8 cellular contexts compared by ENCODE assay signal in the genomic region with DNA sequence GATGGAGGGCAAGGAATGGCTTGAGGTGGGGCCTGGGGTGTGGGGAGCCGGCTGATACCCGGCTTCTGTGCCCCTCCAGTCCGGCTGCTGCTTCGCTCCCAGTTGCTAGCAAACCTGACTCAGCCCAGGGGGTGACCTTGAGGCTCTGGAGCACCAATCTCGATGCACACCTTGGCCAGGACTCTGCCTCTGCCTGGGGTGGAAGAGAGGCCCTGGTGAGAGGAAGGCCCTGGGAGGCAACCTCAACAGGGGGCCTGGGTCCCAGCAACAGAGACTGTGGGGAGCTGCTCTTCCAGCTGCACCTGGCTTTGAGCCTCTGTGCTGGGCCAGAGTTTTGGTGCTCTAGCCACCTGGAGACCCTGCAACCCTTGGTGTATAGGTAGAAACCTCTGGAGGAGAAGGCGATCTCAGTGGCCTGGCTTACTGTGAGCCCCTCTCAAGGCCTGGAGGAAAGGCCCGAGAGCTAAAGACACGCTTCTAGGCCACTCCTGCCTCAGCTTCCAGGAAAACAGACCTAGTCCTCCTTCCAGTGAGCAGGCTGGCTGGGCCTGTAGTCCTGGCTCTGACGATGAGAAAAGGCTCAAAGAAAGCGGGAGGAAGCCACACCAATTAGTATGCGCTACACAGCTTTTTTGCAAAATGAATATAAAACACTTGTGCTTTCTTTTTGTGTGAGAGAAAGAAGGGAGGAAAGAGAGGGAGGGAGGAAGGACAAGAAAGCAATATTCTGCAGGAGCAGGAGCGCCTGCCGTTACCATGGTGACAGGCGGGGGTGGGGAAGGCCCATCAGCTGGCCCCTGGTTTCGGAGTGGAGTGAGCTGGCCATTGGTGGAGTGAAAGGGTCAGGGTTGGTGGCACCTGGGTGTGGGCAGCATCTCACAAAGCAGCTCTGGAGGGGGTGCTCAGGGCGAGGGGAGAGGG. TPM values are rescaled to one million over a fixed set of nuclear protein-coding genes. Genes with fewer than 3 reads are reported as not detected.
DNase-seq lines count a peak whose midpoint lies in the region; ATAC-seq, FAIRE-seq and TF ChIP-seq lines count a peak whose summit lies in the region.

No MANE protein-coding gene starts in this region.

- no peaks in the 10 kb centered on the region for H3K36me3 ChIP-seq in neural cell (ENCODE audit: insufficient read depth, low read length)

- no peaks in the 10 kb centered on the region for H3K9me3 ChIP-seq in A549
- H3K9me3 ChIP-seq in neural cell (ENCODE audit: low read length): no peaks in the 10 kb centered on the region

- no peaks in the 10 kb centered on the region for H3K79me2 ChIP-seq in neural cell (replicated peaks; ENCODE audit: insufficient read depth, low read length)

- TF ChIP-seq RAD21 in A549 (conservative IDR thresholded peaks at IDR 0.05 in 1 of 2, IDR thresholded peaks at IDR 0.05 in 1 of 2) (no peak), neural cell (conservative IDR thresholded peaks at IDR 0.05) (no peak)

- no peaks in the 10 kb centered on the region for H3K9me2 ChIP-seq in neural cell (ENCODE audit: insufficient read depth, low read length)

- DNase-seq in A549 (ENCODE audit: low read depth in 1 of 2, low spot score in 1 of 2) (no peak), NB4 (ENCODE audit: low read depth) (peak; percentile 74), epithelial cell of prostate (ENCODE audit: low read depth, low spot score) (no peak), activated gamma-delta T cell (lab: John Stamatoyannopoulos, UW) (no peak), H4 (ENCODE audit: low spot score) (no peak), OCI-M1 (lab: John Stamatoyannopoulos, UW) (no peak)
- DNase-seq in effector CD4-positive, alpha-beta T cell: no peak

- no peak overlapping the region for H3K4me3 ChIP-seq in A549
- peak overlapping the region; percentile 79 for H3K4me3 ChIP-seq in NB4 (ENCODE audit: low read depth, low read length)
- no peak overlapping the region for H3K4me3 ChIP-seq in neural cell (ENCODE audit: low read length)

- H3K4me2 ChIP-seq in A549 (peak overlapping the region; percentile 28; the same call in 2 of the 3 replicates), neural cell (ENCODE audit: low read length) (no peak overlapping the region)

- H4K20me1 ChIP-seq in neural cell (ENCODE audit: insufficient read depth): no peaks in the 10 kb centered on the region

- TF ChIP-seq CTCF in A549 (IDR thresholded peaks at IDR 0.05) (no peak), NB4 (IDR thresholded peaks at IDR 0.05; ENCODE audit: low read depth, low read length) (no peak), neural cell (IDR thresholded peaks at IDR 0.05; ENCODE audit: poor library complexity, severe bottlenecking) (no peak)

- peaks cover 81% of the 10 kb centered on the region for H3K4me1 ChIP-seq in A549

- H2AFZ ChIP-seq in neural cell (ENCODE audit: low read depth, low read length): no peak overlapping the region

- no peak for FAIRE-seq in A549 (lab: Jason Lieb, UNC)

- H3K27ac ChIP-seq in A549 (peak overlapping the region; percentile 51 to 94; a peak in 5 of 6 replicates), epithelial cell of prostate (peak overlapping the region; percentile 72), neural cell (ENCODE audit: low read length) (peak overlapping the region; percentile 49)

- WGBS in A549 (ENCODE audit: missing lambda C conversion rate): 91% methylated on average over 14 of the region's 16 CpGs

- no peak for TF ChIP-seq POLR2A in A549 (IDR thresholded peaks at IDR 0.05; ENCODE audit: low read length)
- TF ChIP-seq POLR2A in NB4 (IDR thresholded peaks at IDR 0.05; ENCODE audit: extremely low read depth, insufficient read length): no peak

- ATAC-seq in A549: no peak

- H3K9ac ChIP-seq in neural cell (ENCODE audit: low read length): peak overlapping the region; percentile 44

- H3F3A ChIP-seq in neural cell (ENCODE audit: insufficient read depth, low read length, poor library complexity, severe bottlenecking): no peaks in the 10 kb centered on the region

- POLR2A ChIA-PET in A549 (lab: Yijun Ruan, JAX): no interaction called here

- TF ChIP-seq EP300 in A549 (IDR thresholded peaks at IDR 0.05) (no peak), neural cell (conservative IDR thresholded peaks at IDR 0.05; ENCODE audit: poor library complexity, severe bottlenecking) (no peak)

- CTCF ChIA-PET in A549 (lab: Yijun Ruan, JAX): interaction anchor here (0.6 to 6.8 kb wide), 10 partner anchors 11 to 1117 kb away, joined by 3 to 64 read pairs (median 4); no protein-coding TSS in a partner anchor

- H3K27me3 ChIP-seq in neural cell (ENCODE audit: insufficient read depth, low read depth, low read length): no peaks in the 10 kb centered on the region

TF ChIP-seq in A549, 52 proteins besides CTCF, POLR2A, EP300 and RAD21:
- no peak for TF ChIP-seq PHF8 (IDR thresholded peaks at IDR 0.05; ENCODE audit: borderline replicate concordance, low read depth)
- TF ChIP-seq, protein P1, sequence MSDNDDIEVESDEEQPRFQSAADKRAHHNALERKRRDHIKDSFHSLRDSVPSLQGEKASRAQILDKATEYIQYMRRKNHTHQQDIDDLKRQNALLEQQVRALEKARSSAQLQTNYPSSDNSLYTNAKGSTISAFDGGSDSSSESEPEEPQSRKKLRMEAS (IDR thresholded peaks at IDR 0.05): no peak
- no peak for TF ChIP-seq FOSB (CRISPR knock-in tag; IDR thresholded peaks at IDR 0.05)
- TF ChIP-seq USF2 (IDR thresholded peaks at IDR 0.05): no peak
- TF ChIP-seq, protein P2, sequence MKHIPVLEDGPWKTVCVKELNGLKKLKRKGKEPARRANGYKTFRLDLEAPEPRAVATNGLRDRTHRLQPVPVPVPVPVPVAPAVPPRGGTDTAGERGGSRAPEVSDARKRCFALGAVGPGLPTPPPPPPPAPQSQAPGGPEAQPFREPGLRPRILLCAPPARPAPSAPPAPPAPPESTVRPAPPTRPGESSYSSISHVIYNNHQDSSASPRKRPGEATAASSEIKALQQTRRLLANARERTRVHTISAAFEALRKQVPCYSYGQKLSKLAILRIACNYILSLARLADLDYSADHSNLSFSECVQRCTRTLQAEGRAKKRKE (CRISPR knock-in tag; IDR thresholded peaks at IDR 0.05; ENCODE audit: low read depth): no peak
- no peak for TF ChIP-seq ESRRA (IDR thresholded peaks at IDR 0.05; ENCODE audit: borderline replicate concordance, low read length)
- TF ChIP-seq EHF (CRISPR knock-in tag; IDR thresholded peaks at IDR 0.05): no peak
- no peak for TF ChIP-seq NR3C1 (IDR thresholded peaks at IDR 0.05)

TF ChIP-seq in neural cell, 6 proteins besides CTCF, POLR2A, EP300 and RAD21:
- TF ChIP-seq POLR2AphosphoS5 (IDR thresholded peaks at IDR 0.05) (no peak), TAF1 (IDR thresholded peaks at IDR 0.05; ENCODE audit: low read depth) (no peak), EZH2 (IDR thresholded peaks at IDR 0.05; ENCODE audit: borderline replicate concordance, insufficient read depth, low read length, poor library complexity, severe bottlenecking) (no peak), SMC3 (conservative IDR thresholded peaks at IDR 0.05; ENCODE audit: poor library complexity) (no peak)
- TF ChIP-seq, protein P3, sequence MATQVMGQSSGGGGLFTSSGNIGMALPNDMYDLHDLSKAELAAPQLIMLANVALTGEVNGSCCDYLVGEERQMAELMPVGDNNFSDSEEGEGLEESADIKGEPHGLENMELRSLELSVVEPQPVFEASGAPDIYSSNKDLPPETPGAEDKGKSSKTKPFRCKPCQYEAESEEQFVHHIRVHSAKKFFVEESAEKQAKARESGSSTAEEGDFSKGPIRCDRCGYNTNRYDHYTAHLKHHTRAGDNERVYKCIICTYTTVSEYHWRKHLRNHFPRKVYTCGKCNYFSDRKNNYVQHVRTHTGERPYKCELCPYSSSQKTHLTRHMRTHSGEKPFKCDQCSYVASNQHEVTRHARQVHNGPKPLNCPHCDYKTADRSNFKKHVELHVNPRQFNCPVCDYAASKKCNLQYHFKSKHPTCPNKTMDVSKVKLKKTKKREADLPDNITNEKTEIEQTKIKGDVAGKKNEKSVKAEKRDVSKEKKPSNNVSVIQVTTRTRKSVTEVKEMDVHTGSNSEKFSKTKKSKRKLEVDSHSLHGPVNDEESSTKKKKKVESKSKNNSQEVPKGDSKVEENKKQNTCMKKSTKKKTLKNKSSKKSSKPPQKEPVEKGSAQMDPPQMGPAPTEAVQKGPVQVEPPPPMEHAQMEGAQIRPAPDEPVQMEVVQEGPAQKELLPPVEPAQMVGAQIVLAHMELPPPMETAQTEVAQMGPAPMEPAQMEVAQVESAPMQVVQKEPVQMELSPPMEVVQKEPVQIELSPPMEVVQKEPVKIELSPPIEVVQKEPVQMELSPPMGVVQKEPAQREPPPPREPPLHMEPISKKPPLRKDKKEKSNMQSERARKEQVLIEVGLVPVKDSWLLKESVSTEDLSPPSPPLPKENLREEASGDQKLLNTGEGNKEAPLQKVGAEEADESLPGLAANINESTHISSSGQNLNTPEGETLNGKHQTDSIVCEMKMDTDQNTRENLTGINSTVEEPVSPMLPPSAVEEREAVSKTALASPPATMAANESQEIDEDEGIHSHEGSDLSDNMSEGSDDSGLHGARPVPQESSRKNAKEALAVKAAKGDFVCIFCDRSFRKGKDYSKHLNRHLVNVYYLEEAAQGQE (IDR thresholded peaks at IDR 0.05; ENCODE audit: borderline replicate concordance): no peak

RNA-seq across cellular contexts. Expression of gene VAC14, which starts 51.0 kb away (rescaled TPM):
- polyA plus RNA-seq in A549 (2011; rRNA removed) (27.0 and 32.0 TPM in 2 replicates), A549 (2017; fragmentation: RNase III; extraction: RNeasy Plus Mini Kit Qiagen cat#74134 plus additional on column Dnase treatment) (22.7 to 25.3 TPM (median 23.5 TPM) in 3 replicates), neural cell (8.6 and 13.2 TPM in 2 replicates)
- 37.8 and 46.7 TPM in 2 replicates for polyA plus RNA-seq in A549 (2012; cell fraction: cytosol; rRNA removed)
- polyA plus RNA-seq in A549 (2012; cell fraction: nucleus; rRNA removed): 56.9 and 76.5 TPM in 2 replicates
- polyA minus RNA-seq in A549 (2011; rRNA and poly(A)+ RNA removed): 51.8 and 54.6 TPM in 2 replicates
- 24.8 and 28.5 TPM in 2 replicates for polyA minus RNA-seq in neural cell
- total RNA-seq in H4 (2014; rRNA removed; shearing (Covaris generic)): 25.5 and 28.1 TPM in 2 replicates
